In the genomic region with DNA sequence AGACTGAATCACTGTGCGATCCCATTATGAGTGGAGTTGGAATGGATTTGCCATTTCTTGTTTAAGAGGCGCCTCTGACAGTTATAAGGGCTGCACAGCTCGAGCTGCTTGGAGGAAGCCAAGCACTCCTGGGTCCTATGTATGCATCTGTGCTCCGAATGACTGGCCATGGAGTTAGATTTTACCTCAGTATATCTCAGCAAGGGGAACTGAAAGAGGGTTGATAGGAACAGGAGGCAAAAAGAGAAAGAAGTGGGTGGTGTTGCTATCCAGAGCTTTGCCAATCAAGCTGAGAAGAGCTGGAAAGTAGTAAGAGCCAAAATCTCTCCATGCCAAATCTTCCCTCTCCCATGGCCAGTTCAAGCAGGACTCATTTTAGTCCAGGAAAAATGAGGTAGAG, we compare ENCODE assay signal across 24 cellular contexts.
DNase-seq lines count a peak whose midpoint lies in the region; ATAC-seq and TF ChIP-seq lines count a peak whose summit lies in the region.
"Had no signal": no experiment of that assay in that cellular context is flagged by ENCODE, and none has a peak within 500 bp of the region (broad histone marks: within the 10 kb centered on the region; RNA-seq: fewer than 3 reads in every experiment).

No MANE protein-coding gene starts in this region.

- H3K9ac ChIP-seq in neural progenitor cell: no peak overlapping the region
- H3K9ac ChIP-seq: BLaER1 treated with 17β-estradiol and CSF1 and Interleukin-3, amounts not matched to agents 10 nM and 100 nM; parathyroid adenoma had no signal

- H3K9me3 ChIP-seq in neural progenitor cell (ENCODE audit: low read depth): no peaks in the 10 kb centered on the region
- H3K9me3 ChIP-seq: BLaER1 treated with 17β-estradiol and CSF1 and Interleukin-3, amounts not matched to agents 10 nM and 100 nM; SJSA1 had no signal

- TF ChIP-seq CTCF in WTC11 (IDR thresholded peaks at IDR 0.05): no peak
- TF ChIP-seq CTCF in neural progenitor cell (IDR thresholded peaks at IDR 0.05): no peak
- no peak for TF ChIP-seq CTCF in foreskin keratinocyte (conservative IDR thresholded peaks at IDR 0.05)

- no peaks in the 10 kb centered on the region for H3K27me3 ChIP-seq in neural progenitor cell
- H3K27me3 ChIP-seq in foreskin keratinocyte: no peaks in the 10 kb centered on the region
- H3K27me3 ChIP-seq: BLaER1 treated with 17β-estradiol and CSF1 and Interleukin-3, amounts not matched to agents 10 nM and 100 nM; SJSA1 had no signal

- no peak for DNase-seq in WTC11 (ENCODE audit: low spot score)
- DNase-seq in neural progenitor cell (ENCODE audit: low spot score): no peak
- DNase-seq in foreskin keratinocyte: no peak
- no peak for DNase-seq in left ventricle myocardium superior
- DNase-seq: activated CD4-positive, alpha-beta T cell treated with anti-CD3 and anti-CD28 coated beads, Interleukin-2, amount 50 U/mL, for 48 hours; activated naive CD4-positive, alpha-beta T cell treated with anti-CD3 and anti-CD28 coated beads, Interleukin-2, amount 10 ng/mL, durations not matched to agents 7 days and 5 days; Calu3; DMS79 treated with DMSO at 0.1 percent for 48 hours; glutamatergic neuron; Kasumi-1; NCI-H2029 treated with DMSO at 0.1 percent for 48 hours; NCI-H2227 treated with DMSO at 0.1 percent for 48 hours; right cardiac atrium; stimulated activated CD4-positive, alpha-beta T cell treated with anti-CD3 and anti-CD28 coated beads, Interleukin-2, amount 100 ng/mL, for 24 hours; T-helper 1 cell; trophoblast cell had no signal

- H3K9me3 Mint-ChIP-seq in WTC11 (no peaks in the 10 kb centered on the region), neural progenitor cell (no peaks in the 10 kb centered on the region)
- H3K9me3 Mint-ChIP-seq: activated naive CD4-positive, alpha-beta T cell treated with anti-CD3 and anti-CD28 coated beads, Interleukin-2, amount 10 ng/mL, durations not matched to agents 7 days and 5 days had no signal

- H2AFZ ChIP-seq in neural progenitor cell (replicated peaks): peak overlapping the region; percentile 40
- H2AFZ ChIP-seq: parathyroid adenoma had no signal

- H3K79me2 ChIP-seq in neural progenitor cell (ENCODE audit: low read depth): no peaks in the 10 kb centered on the region
- H3K79me2 ChIP-seq: parathyroid adenoma had no signal

- POLR2A ChIA-PET in WTC11 (lab: Charles Lee): interaction anchor here (1.5 kb wide), 1 partner anchor 25 kb away, joined by 3 read pairs; no protein-coding TSS in a partner anchor

- peaks cover 6% of the 10 kb centered on the region for H3K4me1 ChIP-seq in neural progenitor cell
- H3K4me1 ChIP-seq in foreskin keratinocyte: no peaks in the 10 kb centered on the region
- H3K4me1 ChIP-seq: parathyroid adenoma, SJSA1 had no signal

- ATAC-seq in GM18867 (IDR thresholded peaks at IDR 0.05; ENCODE audit: unreplicated experiment) (peak; percentile 41), HG02870 (IDR thresholded peaks at IDR 0.05; ENCODE audit: unreplicated experiment) (peak; percentile 68), WTC11 (no peak), foreskin keratinocyte (no peak), GM19463 (IDR thresholded peaks at IDR 0.05; ENCODE audit: unreplicated experiment) (no peak), left ventricle myocardium superior (no peak)
- ATAC-seq: HepG2, right cardiac atrium had no signal

- H3K36me3 ChIP-seq in neural progenitor cell: no peaks in the 10 kb centered on the region
- H3K36me3 ChIP-seq: BLaER1 treated with 17β-estradiol and CSF1 and Interleukin-3, amounts not matched to agents 10 nM and 100 nM; SJSA1 had no signal

- no peak overlapping the region for H3K4me3 ChIP-seq in neural progenitor cell
- H3K4me3 ChIP-seq: BLaER1 treated with 17β-estradiol and CSF1 and Interleukin-3, amounts not matched to agents 10 nM and 100 nM; lung; SJSA1 had no signal

- H3K4me1 Mint-ChIP-seq in WTC11 (peaks cover 58% of the 10 kb centered on the region), neural progenitor cell (peaks cover 6% of the 10 kb centered on the region)
- H3K4me1 Mint-ChIP-seq: activated naive CD4-positive, alpha-beta T cell treated with anti-CD3 and anti-CD28 coated beads, Interleukin-2, amount 10 ng/mL, durations not matched to agents 7 days and 5 days had no signal

- H3K36me3 Mint-ChIP-seq in WTC11 (no peaks in the 10 kb centered on the region), neural progenitor cell (no peaks in the 10 kb centered on the region)
- H3K36me3 Mint-ChIP-seq: activated naive CD4-positive, alpha-beta T cell treated with anti-CD3 and anti-CD28 coated beads, Interleukin-2, amount 10 ng/mL, durations not matched to agents 7 days and 5 days had no signal

- CTCF ChIA-PET in WTC11 (lab: Charles Lee): interaction anchor here (0.9 kb wide), 1 partner anchor 161 kb away, joined by 3 read pairs; no protein-coding TSS in a partner anchor

- no peak overlapping the region for H3K4me2 ChIP-seq in neural progenitor cell
- H3K4me2 ChIP-seq: BLaER1 treated with 17β-estradiol and CSF1 and Interleukin-3, amounts not matched to agents 10 nM and 100 nM had no signal

- no peaks in the 10 kb centered on the region for H4K20me1 ChIP-seq in neural progenitor cell (ENCODE audit: low read depth)
- H4K20me1 ChIP-seq: BLaER1 treated with 17β-estradiol and CSF1 and Interleukin-3, amounts not matched to agents 10 nM and 100 nM had no signal

- no peak overlapping the region for H3K27ac ChIP-seq in neural progenitor cell
- no peak overlapping the region for H3K27ac ChIP-seq in foreskin keratinocyte
- H3K27ac ChIP-seq: BLaER1 treated with 17β-estradiol and CSF1 and Interleukin-3, amounts not matched to agents 10 nM and 100 nM; parathyroid adenoma; SJSA1 had no signal

- H3K27me3 Mint-ChIP-seq in WTC11 (ENCODE audit: low read depth) (no peaks in the 10 kb centered on the region), neural progenitor cell (ENCODE audit: insufficient read depth, low read depth) (peaks cover 2% of the 10 kb centered on the region)
- H3K27me3 Mint-ChIP-seq: activated naive CD4-positive, alpha-beta T cell treated with anti-CD3 and anti-CD28 coated beads, Interleukin-2, amount 10 ng/mL, durations not matched to agents 7 days and 5 days had no signal

- H3K27ac Mint-ChIP-seq in WTC11 (peak overlapping the region; percentile 58), neural progenitor cell (no peak overlapping the region)
- H3K27ac Mint-ChIP-seq: activated naive CD4-positive, alpha-beta T cell treated with anti-CD3 and anti-CD28 coated beads, Interleukin-2, amount 10 ng/mL, durations not matched to agents 7 days and 5 days had no signal

- intact Hi-C loops in left ventricle myocardium superior (cut with micrococcal nuclease): no loop called here

- no peaks in the 10 kb centered on the region for H3F3A ChIP-seq in neural progenitor cell (ENCODE audit: low read depth)

- H3K4me3 Mint-ChIP-seq in WTC11 (no peak overlapping the region), neural progenitor cell (no peak overlapping the region)
- H3K4me3 Mint-ChIP-seq: activated naive CD4-positive, alpha-beta T cell treated with anti-CD3 and anti-CD28 coated beads, Interleukin-2, amount 10 ng/mL, durations not matched to agents 7 days and 5 days had no signal

TF ChIP-seq in WTC11, 78 proteins besides CTCF, POLR2A, EP300 and RAD21:
- TF ChIP-seq TP53 (CRISPR knock-in tag; IDR thresholded peaks at IDR 0.05) (no peak), IRF2 (CRISPR knock-in tag; IDR thresholded peaks at IDR 0.05; ENCODE audit: borderline replicate concordance, low read depth) (no peak), ZNF317 (CRISPR knock-in tag; IDR thresholded peaks at IDR 0.05; ENCODE audit: borderline replicate concordance, low read depth) (peak; percentile 56; the same call in 1 of the 2 replicates)
- TF ChIP-seq, protein P1, sequence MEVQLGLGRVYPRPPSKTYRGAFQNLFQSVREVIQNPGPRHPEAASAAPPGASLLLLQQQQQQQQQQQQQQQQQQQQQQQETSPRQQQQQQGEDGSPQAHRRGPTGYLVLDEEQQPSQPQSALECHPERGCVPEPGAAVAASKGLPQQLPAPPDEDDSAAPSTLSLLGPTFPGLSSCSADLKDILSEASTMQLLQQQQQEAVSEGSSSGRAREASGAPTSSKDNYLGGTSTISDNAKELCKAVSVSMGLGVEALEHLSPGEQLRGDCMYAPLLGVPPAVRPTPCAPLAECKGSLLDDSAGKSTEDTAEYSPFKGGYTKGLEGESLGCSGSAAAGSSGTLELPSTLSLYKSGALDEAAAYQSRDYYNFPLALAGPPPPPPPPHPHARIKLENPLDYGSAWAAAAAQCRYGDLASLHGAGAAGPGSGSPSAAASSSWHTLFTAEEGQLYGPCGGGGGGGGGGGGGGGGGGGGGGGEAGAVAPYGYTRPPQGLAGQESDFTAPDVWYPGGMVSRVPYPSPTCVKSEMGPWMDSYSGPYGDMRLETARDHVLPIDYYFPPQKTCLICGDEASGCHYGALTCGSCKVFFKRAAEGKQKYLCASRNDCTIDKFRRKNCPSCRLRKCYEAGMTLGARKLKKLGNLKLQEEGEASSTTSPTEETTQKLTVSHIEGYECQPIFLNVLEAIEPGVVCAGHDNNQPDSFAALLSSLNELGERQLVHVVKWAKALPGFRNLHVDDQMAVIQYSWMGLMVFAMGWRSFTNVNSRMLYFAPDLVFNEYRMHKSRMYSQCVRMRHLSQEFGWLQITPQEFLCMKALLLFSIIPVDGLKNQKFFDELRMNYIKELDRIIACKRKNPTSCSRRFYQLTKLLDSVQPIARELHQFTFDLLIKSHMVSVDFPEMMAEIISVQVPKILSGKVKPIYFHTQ (CRISPR knock-in tag; IDR thresholded peaks at IDR 0.05): no peak
- TF ChIP-seq, protein P2, sequence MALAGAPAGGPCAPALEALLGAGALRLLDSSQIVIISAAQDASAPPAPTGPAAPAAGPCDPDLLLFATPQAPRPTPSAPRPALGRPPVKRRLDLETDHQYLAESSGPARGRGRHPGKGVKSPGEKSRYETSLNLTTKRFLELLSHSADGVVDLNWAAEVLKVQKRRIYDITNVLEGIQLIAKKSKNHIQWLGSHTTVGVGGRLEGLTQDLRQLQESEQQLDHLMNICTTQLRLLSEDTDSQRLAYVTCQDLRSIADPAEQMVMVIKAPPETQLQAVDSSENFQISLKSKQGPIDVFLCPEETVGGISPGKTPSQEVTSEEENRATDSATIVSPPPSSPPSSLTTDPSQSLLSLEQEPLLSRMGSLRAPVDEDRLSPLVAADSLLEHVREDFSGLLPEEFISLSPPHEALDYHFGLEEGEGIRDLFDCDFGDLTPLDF (CRISPR knock-in tag; IDR thresholded peaks at IDR 0.05): no peak

Comparison
In these comparisons a context has a peak if more than half of its experiments do, and no peak if none do; other contexts are left out.
1. ATAC-seq: peak in GM18867 (single experiment) and HG02870 (single experiment); none in WTC11 (single experiment), foreskin keratinocyte (single experiment), GM19463 (single experiment) and left ventricle myocardium superior (single experiment).